ENCODE assay signal across 23 cellular contexts in the genomic region with DNA sequence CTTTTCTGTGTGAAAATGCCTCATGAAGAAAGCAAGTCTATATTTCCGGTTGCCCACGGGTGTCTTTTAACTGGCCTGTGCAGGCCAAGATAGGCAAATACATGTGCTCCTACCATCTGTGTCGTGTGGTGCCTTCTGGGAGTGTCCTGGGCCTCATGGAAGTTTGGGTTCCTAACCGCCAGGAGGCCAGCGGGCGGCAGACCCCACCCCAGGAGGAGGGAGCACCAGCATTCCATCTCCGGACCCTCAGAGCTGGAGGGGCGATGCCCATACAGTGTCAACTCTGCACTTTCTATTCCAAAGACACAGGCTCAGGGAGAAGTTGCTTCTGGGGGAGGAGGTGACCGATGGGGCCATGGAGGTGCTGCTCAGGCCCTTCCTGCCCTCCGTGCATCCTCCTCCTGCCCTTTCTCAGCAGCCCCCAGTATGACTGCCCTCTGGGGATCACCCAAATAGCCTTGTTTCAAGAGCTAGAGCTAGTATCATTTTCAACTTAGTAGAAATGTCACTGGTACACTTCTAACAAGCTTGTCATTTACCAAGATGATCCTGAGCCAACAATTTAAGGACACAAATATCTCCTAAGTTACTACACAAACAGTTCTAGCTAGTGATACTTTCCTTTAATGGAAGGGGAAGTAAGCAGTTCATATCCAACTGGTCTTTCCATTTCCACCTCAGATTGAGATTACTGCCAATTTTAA.
"Had no signal": no experiment of that assay in that cellular context is flagged by ENCODE, and none has a peak within 500 bp of the region (broad histone marks: within the 10 kb centered on the region; RNA-seq: fewer than 3 reads in every experiment).

No MANE protein-coding gene starts in this region.

- DNase-seq: activated CD4-positive, alpha-beta T cell treated with anti-CD3 and anti-CD28 coated beads for 1 hour; activated CD4-positive, alpha-beta T cell treated with anti-CD3 and anti-CD28 coated beads, Interleukin-2, amount 10 ng/mL, durations not matched to agents 7 days and 5 days; activated CD8-positive, alpha-beta memory T cell treated with anti-CD3 and anti-CD28 coated beads, Interleukin-2, amount 10 ng/mL, durations not matched to agents 7 days and 5 days; activated CD8-positive, alpha-beta T cell treated with anti-CD3 and anti-CD28 coated beads for 36 hours; activated effector memory CD4-positive, alpha-beta T cell treated with Interleukin-2 at 50 U/mL for 16 hours; activated naive CD4-positive, alpha-beta T cell treated with Interleukin-2 at 50 U/mL for 16 hours; activated T-cell treated with anti-CD3 and anti-CD28 coated beads for 4 hours; anterior cingulate cortex; effector memory CD4-positive, alpha-beta T cell; hypothalamus; naive thymus-derived CD8-positive, alpha-beta T cell; right lobe of liver; stimulated activated CD4-positive, alpha-beta T cell treated with anti-CD3 and anti-CD28 coated beads, Interleukin-12 subunit alpha, Interleukin-12 subunit beta, amount 100 ng/mL, for 4 hours; stimulated activated CD4-positive, alpha-beta T cell treated with anti-CD3 and anti-CD28 coated beads, Interleukin-4, amount 100 ng/mL, for 1 hour; stimulated activated naive CD8-positive, alpha-beta T cell treated with anti-CD3 and anti-CD28 coated beads, Interleukin-15, Interleukin-2, amounts not matched to agents 100 U/mL and 50 U/mL, for 24 hours; T-helper 2 cell; uterus had no signal

- H3K9ac ChIP-seq: neural progenitor cell had no signal

- H3K36me3 ChIP-seq: neural progenitor cell, right lobe of liver, thoracic aorta, uterus had no signal

- H3K4me3 ChIP-seq: neural progenitor cell, right lobe of liver, thoracic aorta, uterus had no signal

- H3K27ac ChIP-seq: neural progenitor cell, right lobe of liver, thoracic aorta, uterus had no signal

- H3K4me1 ChIP-seq: neural progenitor cell, uterus had no signal

- FAIRE-seq: bronchial epithelial cell, colon, frontal cortex had no signal

- ATAC-seq: activated CD8-positive, alpha-beta memory T cell treated with anti-CD3 and anti-CD28 coated beads, Interleukin-2, amount 10 ng/mL, durations not matched to agents 7 days and 5 days; activated CD8-positive, alpha-beta T cell treated with anti-CD3 and anti-CD28 coated beads for 36 hours; naive thymus-derived CD8-positive, alpha-beta T cell; right lobe of liver; stimulated activated naive CD8-positive, alpha-beta T cell treated with anti-CD3 and anti-CD28 coated beads, Interleukin-15, Interleukin-2, amounts not matched to agents 100 U/mL and 50 U/mL, for 24 hours; WTC11 had no signal

- H3K9me3 ChIP-seq: right lobe of liver, thoracic aorta, uterus had no signal

- H3K27me3 ChIP-seq: right lobe of liver, uterus had no signal
